In genomic region chr1:18256318-18257235, GRCh38 we compare ENCODE assay signal across 1 cellular context.
TF ChIP-seq lines count a peak whose summit lies in the region.

No MANE protein-coding gene starts in this region.

TF ChIP-seq in WTC11, 78 proteins besides CTCF, POLR2A, EP300 and RAD21 (continued from another document):
- TF ChIP-seq, protein P1, sequence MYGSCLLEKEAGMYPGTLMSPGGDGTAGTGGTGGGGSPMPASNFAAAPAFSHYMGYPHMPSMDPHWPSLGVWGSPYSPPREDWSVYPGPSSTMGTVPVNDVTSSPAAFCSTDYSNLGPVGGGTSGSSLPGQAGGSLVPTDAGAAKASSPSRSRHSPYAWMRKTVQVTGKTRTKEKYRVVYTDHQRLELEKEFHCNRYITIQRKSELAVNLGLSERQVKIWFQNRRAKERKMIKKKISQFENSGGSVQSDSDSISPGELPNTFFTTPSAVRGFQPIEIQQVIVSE (CRISPR knock-in tag; IDR thresholded peaks at IDR 0.05; ENCODE audit: borderline replicate concordance) = no peak
- TF ChIP-seq, protein P2, sequence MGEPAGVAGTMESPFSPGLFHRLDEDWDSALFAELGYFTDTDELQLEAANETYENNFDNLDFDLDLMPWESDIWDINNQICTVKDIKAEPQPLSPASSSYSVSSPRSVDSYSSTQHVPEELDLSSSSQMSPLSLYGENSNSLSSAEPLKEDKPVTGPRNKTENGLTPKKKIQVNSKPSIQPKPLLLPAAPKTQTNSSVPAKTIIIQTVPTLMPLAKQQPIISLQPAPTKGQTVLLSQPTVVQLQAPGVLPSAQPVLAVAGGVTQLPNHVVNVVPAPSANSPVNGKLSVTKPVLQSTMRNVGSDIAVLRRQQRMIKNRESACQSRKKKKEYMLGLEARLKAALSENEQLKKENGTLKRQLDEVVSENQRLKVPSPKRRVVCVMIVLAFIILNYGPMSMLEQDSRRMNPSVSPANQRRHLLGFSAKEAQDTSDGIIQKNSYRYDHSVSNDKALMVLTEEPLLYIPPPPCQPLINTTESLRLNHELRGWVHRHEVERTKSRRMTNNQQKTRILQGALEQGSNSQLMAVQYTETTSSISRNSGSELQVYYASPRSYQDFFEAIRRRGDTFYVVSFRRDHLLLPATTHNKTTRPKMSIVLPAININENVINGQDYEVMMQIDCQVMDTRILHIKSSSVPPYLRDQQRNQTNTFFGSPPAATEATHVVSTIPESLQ (CRISPR knock-in tag; IDR thresholded peaks at IDR 0.05) = no peak
- TF ChIP-seq ESRRA (CRISPR knock-in tag; IDR thresholded peaks at IDR 0.05; ENCODE audit: borderline replicate concordance) (peak; percentile 56; the same call in 1 of the 2 replicates), TCF7 (CRISPR knock-in tag; IDR thresholded peaks at IDR 0.05; ENCODE audit: low read depth) (no peak), FOXJ3 (CRISPR knock-in tag; IDR thresholded peaks at IDR 0.05; ENCODE audit: borderline replicate concordance) (no peak), ZNF512 (CRISPR knock-in tag; IDR thresholded peaks at IDR 0.05; ENCODE audit: borderline replicate concordance) (no peak), RORB (CRISPR knock-in tag; IDR thresholded peaks at IDR 0.05) (no peak), KAT7 (CRISPR knock-in tag; IDR thresholded peaks at IDR 0.05; ENCODE audit: borderline replicate concordance) (no peak), ZNF425 (CRISPR knock-in tag; conservative IDR thresholded peaks at IDR 0.05) (no peak), GTF2I (CRISPR knock-in tag; conservative IDR thresholded peaks at IDR 0.05) (no peak)
- TF ChIP-seq, protein P3, sequence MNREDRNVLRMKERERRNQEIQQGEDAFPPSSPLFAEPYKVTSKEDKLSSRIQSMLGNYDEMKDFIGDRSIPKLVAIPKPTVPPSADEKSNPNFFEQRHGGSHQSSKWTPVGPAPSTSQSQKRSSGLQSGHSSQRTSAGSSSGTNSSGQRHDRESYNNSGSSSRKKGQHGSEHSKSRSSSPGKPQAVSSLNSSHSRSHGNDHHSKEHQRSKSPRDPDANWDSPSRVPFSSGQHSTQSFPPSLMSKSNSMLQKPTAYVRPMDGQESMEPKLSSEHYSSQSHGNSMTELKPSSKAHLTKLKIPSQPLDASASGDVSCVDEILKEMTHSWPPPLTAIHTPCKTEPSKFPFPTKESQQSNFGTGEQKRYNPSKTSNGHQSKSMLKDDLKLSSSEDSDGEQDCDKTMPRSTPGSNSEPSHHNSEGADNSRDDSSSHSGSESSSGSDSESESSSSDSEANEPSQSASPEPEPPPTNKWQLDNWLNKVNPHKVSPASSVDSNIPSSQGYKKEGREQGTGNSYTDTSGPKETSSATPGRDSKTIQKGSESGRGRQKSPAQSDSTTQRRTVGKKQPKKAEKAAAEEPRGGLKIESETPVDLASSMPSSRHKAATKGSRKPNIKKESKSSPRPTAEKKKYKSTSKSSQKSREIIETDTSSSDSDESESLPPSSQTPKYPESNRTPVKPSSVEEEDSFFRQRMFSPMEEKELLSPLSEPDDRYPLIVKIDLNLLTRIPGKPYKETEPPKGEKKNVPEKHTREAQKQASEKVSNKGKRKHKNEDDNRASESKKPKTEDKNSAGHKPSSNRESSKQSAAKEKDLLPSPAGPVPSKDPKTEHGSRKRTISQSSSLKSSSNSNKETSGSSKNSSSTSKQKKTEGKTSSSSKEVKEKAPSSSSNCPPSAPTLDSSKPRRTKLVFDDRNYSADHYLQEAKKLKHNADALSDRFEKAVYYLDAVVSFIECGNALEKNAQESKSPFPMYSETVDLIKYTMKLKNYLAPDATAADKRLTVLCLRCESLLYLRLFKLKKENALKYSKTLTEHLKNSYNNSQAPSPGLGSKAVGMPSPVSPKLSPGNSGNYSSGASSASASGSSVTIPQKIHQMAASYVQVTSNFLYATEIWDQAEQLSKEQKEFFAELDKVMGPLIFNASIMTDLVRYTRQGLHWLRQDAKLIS (CRISPR knock-in tag; IDR thresholded peaks at IDR 0.05; ENCODE audit: borderline replicate concordance) = peak; percentile 46; the same call in 1 of the 2 replicates
- TF ChIP-seq, protein P4, sequence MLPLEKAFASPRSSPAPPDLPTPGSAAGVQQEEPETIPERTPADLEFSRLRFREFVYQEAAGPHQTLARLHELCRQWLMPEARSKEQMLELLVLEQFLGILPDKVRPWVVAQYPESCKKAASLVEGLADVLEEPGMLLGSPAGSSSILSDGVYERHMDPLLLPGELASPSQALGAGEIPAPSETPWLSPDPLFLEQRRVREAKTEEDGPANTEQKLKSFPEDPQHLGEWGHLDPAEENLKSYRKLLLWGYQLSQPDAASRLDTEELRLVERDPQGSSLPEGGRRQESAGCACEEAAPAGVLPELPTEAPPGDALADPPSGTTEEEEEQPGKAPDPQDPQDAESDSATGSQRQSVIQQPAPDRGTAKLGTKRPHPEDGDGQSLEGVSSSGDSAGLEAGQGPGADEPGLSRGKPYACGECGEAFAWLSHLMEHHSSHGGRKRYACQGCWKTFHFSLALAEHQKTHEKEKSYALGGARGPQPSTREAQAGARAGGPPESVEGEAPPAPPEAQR (CRISPR knock-in tag; IDR thresholded peaks at IDR 0.05) = no peak
